12 cellular contexts compared by ENCODE assay signal in the genomic region with DNA sequence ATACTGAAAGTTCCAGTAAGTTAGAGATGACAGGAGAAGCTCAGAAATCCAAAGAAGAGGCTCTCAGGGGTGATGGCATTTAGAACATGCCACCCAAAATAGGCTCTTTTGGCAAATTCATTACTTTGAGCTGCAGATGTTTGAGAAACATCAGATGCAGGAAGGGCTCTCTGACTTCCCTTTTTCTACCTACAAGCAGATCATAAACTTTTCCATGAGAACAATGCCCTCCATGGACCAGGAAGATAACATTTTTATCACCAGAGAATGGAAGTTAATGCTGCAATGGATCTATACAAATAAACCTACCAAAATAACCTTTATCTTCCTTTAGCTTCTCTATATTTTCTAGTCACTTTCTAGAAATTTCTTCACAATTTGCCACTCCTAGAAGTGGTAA.
"Had no signal": no experiment of that assay in that cellular context is flagged by ENCODE, and none has a peak within 500 bp of the region (broad histone marks: within the 10 kb centered on the region; RNA-seq: fewer than 3 reads in every experiment).

No MANE protein-coding gene starts in this region.

- H3K36me3 ChIP-seq: heart left ventricle, stomach, thoracic aorta, transverse colon had no signal

- H3K27ac Mint-ChIP-seq: naive thymus-derived CD8-positive, alpha-beta T cell had no signal

- H3K4me1 Mint-ChIP-seq: naive thymus-derived CD8-positive, alpha-beta T cell had no signal

- ATAC-seq: esophagus mucosa; heart left ventricle; naive thymus-derived CD8-positive, alpha-beta T cell; sciatic nerve had no signal

- DNase-seq: effector memory CD4-positive, alpha-beta T cell; heart left ventricle; hippocampal formation; naive thymus-derived CD8-positive, alpha-beta T cell; posterior cingulate gyrus; stimulated activated naive CD4-positive, alpha-beta T cell; stomach; substantia nigra; transverse colon had no signal

- H3K4me3 ChIP-seq: heart left ventricle, stomach, thoracic aorta, transverse colon had no signal

- H3K4me1 ChIP-seq: heart left ventricle, stomach had no signal

- H3K9me3 ChIP-seq: stomach, thoracic aorta, transverse colon had no signal

- H3K27ac ChIP-seq: heart left ventricle, stomach, thoracic aorta, transverse colon had no signal

- H3K4me3 Mint-ChIP-seq: naive thymus-derived CD8-positive, alpha-beta T cell had no signal

- H3K27me3 ChIP-seq: stomach, transverse colon had no signal
